In the genomic region with DNA sequence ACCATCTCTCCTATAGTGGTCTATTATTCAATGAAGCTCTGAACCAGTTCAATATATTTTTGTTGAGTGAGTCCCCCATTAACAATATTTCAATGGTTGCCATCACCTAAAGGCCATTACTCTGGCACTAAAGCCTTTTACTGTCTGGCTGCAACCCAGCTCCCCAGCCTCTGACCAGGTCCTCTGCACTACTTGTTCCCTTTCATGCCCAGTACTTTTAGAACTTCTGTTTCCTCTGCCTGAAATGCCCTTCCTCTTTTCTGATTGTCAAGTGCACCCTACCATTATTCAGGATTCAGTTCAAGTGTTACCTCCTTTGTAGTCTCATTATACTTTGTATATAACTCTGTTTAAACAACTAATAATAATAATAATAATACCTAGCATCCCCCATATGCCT, we compare ENCODE assay signal across 16 cellular contexts.
"Had no signal": no experiment of that assay in that cellular context is flagged by ENCODE, and none has a peak within 500 bp of the region (broad histone marks: within the 10 kb centered on the region; RNA-seq: fewer than 3 reads in every experiment).

No MANE protein-coding gene starts in this region.

- H3K27me3 ChIP-seq: heart right ventricle, spleen had no signal

- H3K9me3 ChIP-seq: heart right ventricle, spleen had no signal

- H3K27ac ChIP-seq: epithelial cell of prostate, heart right ventricle, spleen had no signal

- H3K36me3 ChIP-seq: heart right ventricle, spleen had no signal

- DNase-seq: activated CD4-positive, alpha-beta T cell treated with anti-CD3 and anti-CD28 coated beads for 1 hour; activated CD4-positive, alpha-beta T cell treated with anti-CD3 and anti-CD28 coated beads, Interleukin-2, amount 50 U/mL, for 4 hours; activated effector memory CD4-positive, alpha-beta T cell treated with Interleukin-2 at 50 U/mL for 16 hours; activated naive CD4-positive, alpha-beta T cell treated with anti-CD3 and anti-CD28 coated beads, Interleukin-2, amount 50 U/mL, for 16 hours; activated T-cell treated with anti-CD3 and anti-CD28 coated beads, Interleukin-2, amount 50 U/mL, for 4 hours; dermis blood vessel endothelial cell; heart right ventricle; spleen; stimulated activated naive CD8-positive, alpha-beta T cell treated with anti-CD3 and anti-CD28 coated beads, Interleukin-15, amount 100 ng/mL, for 72 hours; T-helper 2 cell had no signal

- H3K4me1 ChIP-seq: heart right ventricle, spleen had no signal

- FAIRE-seq: astrocyte, bronchial epithelial cell, frontal cortex had no signal

- H3K4me3 ChIP-seq: heart right ventricle, lung, spleen had no signal

- ATAC-seq: activated T-cell treated with anti-CD3 and anti-CD28 coated beads, Interleukin-2, amount 50 U/mL, for 4 hours; heart right ventricle; sciatic nerve; stimulated activated naive CD8-positive, alpha-beta T cell treated with anti-CD3 and anti-CD28 coated beads, Interleukin-15, amount 100 ng/mL, for 72 hours had no signal
